Comparison of ENCODE assay signal across 1 cellular context in the genomic region with DNA sequence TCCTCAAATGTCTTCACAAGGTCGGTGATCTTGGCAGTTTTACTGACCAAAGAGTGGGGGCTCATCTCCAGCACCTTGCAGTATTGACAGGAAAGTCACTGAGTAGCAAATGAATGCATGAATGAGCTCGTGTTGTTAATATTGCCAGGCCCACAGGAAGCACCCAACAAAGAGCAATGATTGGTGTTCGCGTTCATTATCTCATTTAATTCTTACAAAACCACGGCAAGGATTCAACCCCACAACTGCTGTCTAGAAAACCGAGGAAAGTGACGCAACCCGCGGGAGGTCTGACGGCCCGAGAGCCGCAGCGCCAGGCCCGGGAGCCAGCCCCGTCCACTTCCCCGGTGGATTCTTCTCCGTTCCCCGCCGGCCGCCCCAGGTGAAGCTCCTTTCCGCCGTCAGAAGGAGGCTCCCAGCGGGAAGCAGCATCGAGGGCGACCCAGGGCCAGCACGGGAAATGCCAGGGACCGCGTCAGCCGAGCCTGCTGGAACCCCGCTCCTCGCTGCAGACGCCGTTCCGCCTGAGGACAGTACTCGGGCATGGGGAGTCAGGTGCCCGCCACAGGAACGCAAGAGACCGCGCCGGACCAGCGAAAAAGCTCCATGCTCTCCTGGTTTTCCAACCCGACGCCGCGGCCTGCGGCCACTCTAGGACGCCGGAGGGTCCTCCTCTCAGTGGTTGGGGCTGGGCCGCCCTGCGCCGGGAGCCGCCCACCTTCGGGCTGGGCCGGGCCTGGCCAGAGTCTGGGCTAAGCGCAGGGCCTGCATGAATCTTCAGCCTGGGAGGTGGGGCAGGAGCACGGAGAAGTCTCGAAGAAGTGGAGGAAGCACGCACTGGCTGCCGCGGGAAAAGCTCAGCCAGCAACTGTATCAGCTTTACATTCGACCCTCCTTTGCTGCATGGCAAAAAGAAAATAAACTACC.
TF ChIP-seq lines count a peak whose summit lies in the region.

No MANE protein-coding gene starts in this region.

TF ChIP-seq in neural cell, 6 proteins besides CTCF, POLR2A, EP300 and RAD21 (continued from another document):
- TF ChIP-seq TAF1 (IDR thresholded peaks at IDR 0.05; ENCODE audit: low read depth) (no peak), MXI1 (conservative IDR thresholded peaks at IDR 0.05; ENCODE audit: poor library complexity, severe bottlenecking) (no peak)
